ENCODE assay signal across 18 cellular contexts in the genomic region with DNA sequence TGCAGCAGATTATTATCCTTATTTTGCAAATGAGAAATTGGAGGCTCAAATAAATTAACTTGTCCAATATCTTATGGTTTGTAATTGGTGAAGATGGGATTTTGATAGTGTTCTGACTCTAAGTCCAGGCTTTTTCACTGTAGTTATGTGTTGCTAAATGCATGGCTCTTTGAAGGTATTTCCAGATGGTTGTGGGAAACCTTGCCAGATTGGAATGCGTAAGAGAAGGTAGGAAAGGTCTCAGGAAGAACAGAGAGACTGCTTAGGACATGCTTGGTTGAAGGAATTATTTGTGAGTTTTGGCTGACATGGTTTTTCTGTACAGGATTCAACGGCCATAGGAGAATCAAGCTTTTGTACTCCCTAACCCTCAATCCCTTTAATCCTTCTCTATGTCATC.
"Had no signal": no experiment of that assay in that cellular context is flagged by ENCODE, and none has a peak within 500 bp of the region (broad histone marks: within the 10 kb centered on the region; RNA-seq: fewer than 3 reads in every experiment).

No MANE protein-coding gene starts in this region.

- H3K4me1 ChIP-seq: lower lobe of right lung had no signal

- ATAC-seq: activated CD4-positive, CD25-positive, alpha-beta regulatory T cell treated with anti-CD3 and anti-CD28 coated beads, Interleukin-2, amount 50 U/mL, for 24 hours; left cardiac atrium; lower lobe of right lung; pancreas; T-cell had no signal

- H3K9me3 ChIP-seq: esophagus muscularis mucosa, lower lobe of right lung, pancreas, SK-N-SH had no signal

- H3K27ac ChIP-seq: esophagus muscularis mucosa, lower lobe of right lung, pancreas had no signal

- H3K27me3 Mint-ChIP-seq: activated naive CD4-positive, alpha-beta T cell treated with anti-CD3 and anti-CD28 coated beads, Interleukin-2, amount 10 ng/mL, durations not matched to agents 7 days and 5 days; T-cell; type B pancreatic cell had no signal

- H3K9me3 Mint-ChIP-seq: activated naive CD4-positive, alpha-beta T cell treated with anti-CD3 and anti-CD28 coated beads, Interleukin-2, amount 10 ng/mL, durations not matched to agents 7 days and 5 days; T-cell; type B pancreatic cell had no signal

- H3K27me3 ChIP-seq: esophagus muscularis mucosa, pancreas had no signal

- H3K36me3 ChIP-seq: pancreas had no signal

- H3K27ac Mint-ChIP-seq: activated naive CD4-positive, alpha-beta T cell treated with anti-CD3 and anti-CD28 coated beads, Interleukin-2, amount 10 ng/mL, durations not matched to agents 7 days and 5 days; T-cell; type B pancreatic cell had no signal

- H3K4me3 ChIP-seq: esophagus muscularis mucosa, lower lobe of right lung, pancreas had no signal

- DNase-seq: activated CD4-positive, alpha-beta T cell treated with anti-CD3 and anti-CD28 coated beads, Interleukin-2, amount 50 U/mL, for 4 hours; activated naive CD4-positive, alpha-beta T cell treated with anti-CD3 and anti-CD28 coated beads, Interleukin-2, amount 10 ng/mL, durations not matched to agents 7 days and 5 days; activated T-cell treated with anti-CD3 and anti-CD28 coated beads for 4 hours; head of caudate nucleus; left cardiac atrium; lower lobe of right lung; midbrain; pancreas; retina; SK-N-SH; stimulated activated CD4-positive, alpha-beta T cell treated with anti-CD3 and anti-CD28 coated beads, Interleukin-15, amount 100 ng/mL, for 24 hours; stimulated activated CD4-positive, alpha-beta T cell treated with anti-CD3 and anti-CD28 coated beads, Interleukin-4, amount 100 ng/mL, for 24 hours; stimulated activated naive CD4-positive, alpha-beta T cell; T-cell; T1000 had no signal

- H3K4me3 Mint-ChIP-seq: activated naive CD4-positive, alpha-beta T cell treated with anti-CD3 and anti-CD28 coated beads, Interleukin-2, amount 10 ng/mL, durations not matched to agents 7 days and 5 days; T-cell; type B pancreatic cell had no signal
